18 cellular contexts compared by ENCODE assay signal in the genomic region with DNA sequence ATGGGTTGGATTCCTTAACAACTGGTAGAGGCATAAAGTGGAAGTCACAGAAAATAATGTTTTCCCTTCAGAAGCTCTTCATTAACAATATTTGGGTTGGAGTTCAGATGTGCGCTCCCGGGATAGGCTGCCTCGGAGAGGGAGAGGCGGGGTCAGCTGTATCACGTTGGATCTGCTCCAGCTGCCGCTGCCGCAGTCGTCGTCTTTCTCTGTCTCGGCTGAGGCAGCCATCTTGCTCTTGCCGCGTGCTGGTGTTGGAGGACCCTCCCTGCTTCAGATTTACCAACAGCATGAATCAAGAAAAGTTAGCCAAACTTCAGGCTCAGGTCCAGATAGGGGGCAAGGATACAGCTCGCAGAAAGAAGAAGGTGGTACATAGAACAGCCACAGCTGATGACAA. TPM values are rescaled to one million over a fixed set of nuclear protein-coding genes. Genes with fewer than 3 reads are reported as not detected.
"Had no signal": no experiment of that assay in that cellular context is flagged by ENCODE, and none has a peak within 500 bp of the region (broad histone marks: within the 10 kb centered on the region; RNA-seq: fewer than 3 reads in every experiment).

No MANE protein-coding gene starts in this region.

- H3K27ac Mint-ChIP-seq: activated B cell treated with CpG ODN at 0.5 μM for 24 hours; activated CD4-positive, alpha-beta T cell treated with anti-CD3 and anti-CD28 coated beads for 36 hours; activated naive CD8-positive, alpha-beta T cell treated with anti-CD3 and anti-CD28 coated beads for 36 hours; naive thymus-derived CD8-positive, alpha-beta T cell; progenitor cell of endocrine pancreas; stimulated activated naive CD8-positive, alpha-beta T cell treated with anti-CD3 and anti-CD28 coated beads, Interleukin-15, Interleukin-2, amounts not matched to agents 100 ng/mL and 50 ng/mL, for 24 hours; T-helper 1 cell treated with Interleukin-12 subunit alpha and Interleukin-12 subunit beta and Interleukin-4 antibody, amounts not matched to agents 30 μg/mL and 1 μg/mL, for 36 hours had no signal

- H3K27me3 Mint-ChIP-seq: activated CD4-positive, alpha-beta T cell treated with anti-CD3 and anti-CD28 coated beads for 36 hours; activated naive CD8-positive, alpha-beta T cell treated with anti-CD3 and anti-CD28 coated beads for 36 hours; central memory CD8-positive, alpha-beta T cell; progenitor cell of endocrine pancreas had no signal

- H3K9me3 Mint-ChIP-seq: activated naive CD8-positive, alpha-beta T cell treated with anti-CD3 and anti-CD28 coated beads for 36 hours; central memory CD8-positive, alpha-beta T cell; stimulated activated naive CD8-positive, alpha-beta T cell treated with anti-CD3 and anti-CD28 coated beads, Interleukin-15, Interleukin-2, amounts not matched to agents 100 ng/mL and 50 ng/mL, for 24 hours had no signal

- H3K36me3 Mint-ChIP-seq: activated naive CD8-positive, alpha-beta T cell treated with anti-CD3 and anti-CD28 coated beads for 36 hours had no signal

- H3K27me3 ChIP-seq: breast epithelium, dorsolateral prefrontal cortex, esophagus squamous epithelium, heart right ventricle, transverse colon had no signal

- H3K4me3 Mint-ChIP-seq: activated B cell treated with CpG ODN at 0.5 μM for 24 hours; activated CD4-positive, alpha-beta T cell treated with anti-CD3 and anti-CD28 coated beads for 36 hours; activated naive CD8-positive, alpha-beta T cell treated with anti-CD3 and anti-CD28 coated beads for 36 hours; central memory CD8-positive, alpha-beta T cell; naive thymus-derived CD8-positive, alpha-beta T cell; stimulated activated naive CD8-positive, alpha-beta T cell treated with anti-CD3 and anti-CD28 coated beads, Interleukin-15, Interleukin-2, amounts not matched to agents 100 ng/mL and 50 ng/mL, for 24 hours; T-helper 1 cell treated with Interleukin-12 subunit alpha and Interleukin-12 subunit beta and Interleukin-4 antibody, amounts not matched to agents 30 μg/mL and 1 μg/mL, for 36 hours had no signal

- H3K4me1 Mint-ChIP-seq: activated B cell treated with CpG ODN at 0.5 μM for 24 hours; central memory CD8-positive, alpha-beta T cell had no signal

- H3K4me3 ChIP-seq: breast epithelium, dorsolateral prefrontal cortex, esophagus squamous epithelium, heart right ventricle, lung, transverse colon had no signal

- DNase-seq: activated B cell treated with CpG ODN at 0.5 μM for 24 hours; activated CD4-positive, alpha-beta T cell treated with anti-CD3 and anti-CD28 coated beads for 36 hours; activated CD4-positive, alpha-beta T cell treated with anti-CD3 and anti-CD28 coated beads, Interleukin-2, amount 50 U/mL, for 4 hours; activated naive CD4-positive, alpha-beta T cell treated with Interleukin-2 at 50 U/mL for 16 hours; activated naive CD8-positive, alpha-beta T cell treated with anti-CD3 and anti-CD28 coated beads for 36 hours; activated T-cell treated with anti-CD3 and anti-CD28 coated beads, Interleukin-2, amount 50 U/mL, for 48 hours; dorsolateral prefrontal cortex; esophagus squamous epithelium; heart right ventricle; naive thymus-derived CD8-positive, alpha-beta T cell; stimulated activated CD4-positive, alpha-beta T cell treated with anti-CD3 and anti-CD28 coated beads, Interleukin-1b, Interleukin-23, amount 100 ng/mL, for 48 hours; transverse colon had no signal

- H3K36me3 ChIP-seq: breast epithelium, transverse colon had no signal

- H3K27ac ChIP-seq: breast epithelium, esophagus squamous epithelium, heart right ventricle, transverse colon had no signal

- H3K9me3 ChIP-seq: breast epithelium, esophagus squamous epithelium, transverse colon had no signal

- ATAC-seq: activated CD4-positive, alpha-beta T cell treated with anti-CD3 and anti-CD28 coated beads for 36 hours; heart right ventricle; naive thymus-derived CD8-positive, alpha-beta T cell had no signal

RNA-seq across cellular contexts. Expression of gene TANC1, which starts 35.1 kb away (rescaled TPM):
- total RNA-seq: activated B cell treated with CpG ODN at 0.5 μM for 24 hours had no signal
